8 cellular contexts compared by ENCODE assay signal in genomic region chr21:33078907-33079582, GRCh38. TPM values are rescaled to one million over a fixed set of nuclear protein-coding genes. Genes with fewer than 3 reads are reported as not detected.
DNase-seq lines count a peak whose midpoint lies in the region; ATAC-seq, FAIRE-seq and TF ChIP-seq lines count a peak whose summit lies in the region.

No MANE protein-coding gene starts in this region.

- H3K27ac ChIP-seq in fibroblast of lung (ENCODE audit: insufficient read depth, low read length), result no peak overlapping the region

- no peaks in the 10 kb centered on the region for H3K36me3 ChIP-seq in fibroblast of lung (ENCODE audit: control insufficient read depth, insufficient read depth, low read length)

- H3K4me3 ChIP-seq in fibroblast of lung (replicated peaks in 1 of 4; ENCODE audit: control extremely low read depth in 1 of 4, insufficient read depth in 1 of 4, low read depth in 3 of 4, low read length in 4 of 4), result no peak overlapping the region

- H3K9me3 ChIP-seq in fibroblast of lung (ENCODE audit: control insufficient read depth, insufficient read depth, low read depth, low read length), result no peaks in the 10 kb centered on the region

- no peak overlapping the region for H3K4me2 ChIP-seq in fibroblast of lung (ENCODE audit: extremely low read depth, insufficient read depth, low read length)

- in situ Hi-C loops in SK-MEL-5 (cut with HindIII; ENCODE audit: low pct_unique_long_range_greater_than_20kb, low sequenced_read_pairs), result no loop called here

- H3K4me1 ChIP-seq in fibroblast of lung (ENCODE audit: control insufficient read depth, extremely low read depth, insufficient read depth, low read length), result no peaks in the 10 kb centered on the region

- peak; percentile 99 for ATAC-seq in HG03108 (IDR thresholded peaks at IDR 0.05; ENCODE audit: unreplicated experiment)

- no peak overlapping the region for H2AFZ ChIP-seq in fibroblast of lung (ENCODE audit: low read length)

- no peaks in the 10 kb centered on the region for H3K79me2 ChIP-seq in fibroblast of lung (ENCODE audit: control insufficient read depth, insufficient read depth, low read length)

- DNase-seq in DMS53 (lab: John Stamatoyannopoulos, UW) (peak; percentile 97), GM19239 (ENCODE audit: insufficient read length, low spot score) (peak; percentile 83), SK-MEL-5 (ENCODE audit: low read depth, low spot score) (peak; percentile 96), fibroblast of lung (ENCODE audit: low read depth in 2 of 2) (peak; percentile 53 to 83), COR-L47 (lab: John Stamatoyannopoulos, UW) (no peak)
- peak; percentile 9 for DNase-seq in stimulated activated CD8-positive, alpha-beta memory T cell treated with anti-CD3 and anti-CD28 coated beads, Interleukin-15, amount 100 ng/mL, for 1 hour (ENCODE audit: low read depth)
- no peak for DNase-seq in stimulated activated naive CD4-positive, alpha-beta T cell (lab: John Stamatoyannopoulos, UW)

- H3K9ac ChIP-seq in fibroblast of lung (ENCODE audit: insufficient read depth, low read length), result no peak overlapping the region

- no peaks in the 10 kb centered on the region for H4K20me1 ChIP-seq in fibroblast of lung (ENCODE audit: control insufficient read depth, extremely low read depth, insufficient read depth, low read length)

- H3K27me3 ChIP-seq in fibroblast of lung (ENCODE audit: control insufficient read depth, insufficient read depth, low read length), result peaks cover 18% of the 10 kb centered on the region

- no peak for TF ChIP-seq CTCF in fibroblast of lung (conservative IDR thresholded peaks at IDR 0.05 in 1 of 2, IDR thresholded peaks at IDR 0.05 in 1 of 2; ENCODE audit: low read depth in 1 of 2, low read length in 2 of 2)

- FAIRE-seq in GM19239 (lab: Jason Lieb, UNC), result peak; percentile 100

RNA-seq across cellular contexts. Expression of gene OLIG1, which starts 9.1 kb away (rescaled TPM):
- 0.96 and 1.5 TPM in 2 replicates for total RNA-seq in SK-MEL-5 (2014; rRNA removed; shearing (Covaris generic))
- 5.5 and 6.0 TPM in 2 replicates for polyA plus RNA-seq in SK-MEL-5 (2015; cell fraction: cytosol; rRNA removed)
- polyA plus RNA-seq in SK-MEL-5 (2015; cell fraction: nucleus; rRNA removed), result 7.5 and 9.8 TPM in 2 replicates
- not detected in 2 replicates for total RNA-seq in fibroblast of lung
- polyA plus RNA-seq in fibroblast of lung, result not detected in 2 replicates
- polyA plus RNA-seq in fibroblast of lung (2012), result not detected in 2 replicates
- not detected in 2 replicates for polyA minus RNA-seq in fibroblast of lung (ENCODE audit: low replicate concordance)

RNA-seq across cellular contexts. Expression of gene OLIG2, which starts 53.3 kb away (rescaled TPM):
- total RNA-seq in SK-MEL-5 (2014; rRNA removed; shearing (Covaris generic)), result 24.4 and 25.8 TPM in 2 replicates
- polyA plus RNA-seq in SK-MEL-5 (2015; cell fraction: cytosol; rRNA removed), result 53.7 and 67.9 TPM in 2 replicates
- polyA plus RNA-seq in SK-MEL-5 (2015; cell fraction: nucleus; rRNA removed), result 24.1 and 33.4 TPM in 2 replicates
- total RNA-seq in fibroblast of lung, result not detected in 2 replicates
- polyA plus RNA-seq in fibroblast of lung, result not detected in 2 replicates
- polyA plus RNA-seq in fibroblast of lung (2012), result not detected in 2 replicates
- polyA minus RNA-seq in fibroblast of lung (ENCODE audit: low replicate concordance), result not detected in 2 replicates

Comparison
In these comparisons a context has a peak if more than half of its experiments do, and no peak if none do; other contexts are left out.
1. DNase-seq: peak in DMS53 (single experiment), GM19239 (single experiment), SK-MEL-5 (single experiment), fibroblast of lung (2 of 2) and stimulated activated CD8-positive, alpha-beta memory T cell treated with anti-CD3 and anti-CD28 coated beads, Interleukin-15, amount 100 ng/mL, for 1 hour (single experiment); none in COR-L47 (single experiment) and stimulated activated naive CD4-positive, alpha-beta T cell (0 of 6).
2. RNA of gene OLIG2, which starts 53.3 kb away (total RNA-seq): 24.4 to 25.8 TPM in SK-MEL-5; not detected in fibroblast of lung; every median in the first group is over 10 times any median in the second.